Comparison of ENCODE assay signal across 19 cellular contexts in the genomic region with DNA sequence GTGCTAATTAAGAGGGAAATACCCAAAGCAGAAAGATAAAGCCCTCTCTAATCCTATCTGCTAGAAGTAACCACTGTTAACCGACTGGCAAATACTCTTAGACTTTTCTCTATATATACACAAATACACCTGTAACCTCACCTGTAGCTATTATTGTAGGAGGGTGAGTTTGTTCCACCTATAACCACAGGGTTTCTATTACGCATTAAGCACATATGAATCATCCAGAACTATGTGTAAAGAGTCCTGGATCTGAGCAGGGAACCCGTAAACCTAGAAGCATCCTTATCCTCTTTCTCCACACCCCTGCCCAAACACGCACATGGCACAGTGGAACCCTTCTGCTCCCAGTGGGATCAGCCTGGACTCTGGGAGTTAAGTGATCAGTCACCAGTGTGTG. TPM values are rescaled to one million over a fixed set of nuclear protein-coding genes. Genes with fewer than 3 reads are reported as not detected.
DNase-seq lines count a peak whose midpoint lies in the region; ATAC-seq and TF ChIP-seq lines count a peak whose summit lies in the region.
"Had no signal": no experiment of that assay in that cellular context is flagged by ENCODE, and none has a peak within 500 bp of the region (broad histone marks: within the 10 kb centered on the region; RNA-seq: fewer than 3 reads in every experiment).

No MANE protein-coding gene starts in this region.

- H3K9me3 ChIP-seq in HEK293 (ENCODE audit: control insufficient read depth, insufficient read depth, low read depth, low read length) (no peaks in the 10 kb centered on the region), PC-3 (ENCODE audit: low read length) (no peaks in the 10 kb centered on the region), right atrium auricular region (no peaks in the 10 kb centered on the region)
- H3K9me3 ChIP-seq: A549, BE2C, HAP-1, Peyer's patch had no signal

- H3K36me3 ChIP-seq in HEK293 (ENCODE audit: control insufficient read depth in 2 of 2, insufficient read depth in 1 of 2, low read length in 2 of 2) (no peaks in the 10 kb centered on the region), PC-3 (ENCODE audit: low read depth, low read length) (no peaks in the 10 kb centered on the region), right atrium auricular region (no peaks in the 10 kb centered on the region)
- H3K36me3 ChIP-seq: BE2C, HAP-1, Peyer's patch had no signal

- POLR2A ChIA-PET in HEK293 (lab: Yijun Ruan, JAX), result no interaction called here
- POLR2A ChIA-PET in PC-3 (lab: Charles Lee; ENCODE audit: unreplicated experiment), result no interaction called here

- DNase-seq in PC-3 (peak; percentile 78), epithelial cell of esophagus (ENCODE audit: low read depth) (peak; percentile 78), renal cortical epithelial cell (ENCODE audit: low read depth) (peak; percentile 18), NCI-H526 (lab: John Stamatoyannopoulos, UW) (no peak), DMS153 treated with DMSO at 0.1 percent for 48 hours (lab: John Stamatoyannopoulos, UW; ENCODE audit: unreplicated experiment) (no peak), right atrium auricular region (ENCODE audit: low spot score) (no peak), activated gamma-delta T cell treated with Interleukin-2 at 50 U/mL for 16 hours (no peak)
- DNase-seq: BE2C; DMS79; IMR-90; NCI-H1694 treated with DMSO at 0.1 percent for 48 hours; NCI-H2081 treated with DMSO at 0.1 percent for 48 hours; NK-92 treated with Interleukin-12 subunit alpha and Interleukin-12 subunit beta, amount 100 ng/mL, for 24 hours; Peyer's patch had no signal

- TF ChIP-seq CTCF in HEK293 (tag by site-specific recombination; IDR thresholded peaks at IDR 0.05), result no peak
- no peak for TF ChIP-seq CTCF in PC-3 (conservative IDR thresholded peaks at IDR 0.05; ENCODE audit: low read depth, low read length)
- no peak for TF ChIP-seq CTCF in epithelial cell of esophagus (IDR thresholded peaks at IDR 0.05; ENCODE audit: insufficient read depth, low read depth, low read length, missing control alignments)
- no peak for TF ChIP-seq CTCF in right atrium auricular region (IDR thresholded peaks at IDR 0.05)

- peak overlapping the region; percentile 34; the same call in 1 of the 2 replicates for H3K4me2 ChIP-seq in PC-3 (ENCODE audit: low read length)
- H3K4me2 ChIP-seq: A549, GM23338 had no signal

- no peaks in the 10 kb centered on the region for H4K20me1 ChIP-seq in PC-3 (ENCODE audit: low read length)

- BruUV-seq in PC-3 (replicated peaks; lab: Mats Ljungman, UMichigan), result no TSS peak

- no peak overlapping the region for H3K9ac ChIP-seq in PC-3 (ENCODE audit: low read length)

- intact Hi-C loops in PC-3 (cut with micrococcal nuclease), result no loop called here

- H3K27me3 ChIP-seq in PC-3 (ENCODE audit: low read length) (no peaks in the 10 kb centered on the region), right atrium auricular region (no peaks in the 10 kb centered on the region)
- H3K27me3 ChIP-seq: BE2C, Peyer's patch had no signal

- peak; percentile 92 for ATAC-seq in PC-3
- ATAC-seq: GM23338, Right ventricle myocardium inferior had no signal

- H3K27ac ChIP-seq in HEK293 (ENCODE audit: extremely low read depth, low read depth, low read length) (no peak overlapping the region), PC-3 (ENCODE audit: low read length) (peak overlapping the region; percentile 65), right atrium auricular region (no peak overlapping the region)
- H3K27ac ChIP-seq: A549, Peyer's patch had no signal

- CTCF ChIA-PET in HEK293 (lab: Yijun Ruan, JAX) (no interaction called here), PC-3 (lab: Charles Lee) (interaction anchor here (0.6 kb wide), 1 partner anchor 405 kb away, joined by 5 read pairs; no protein-coding TSS in a partner anchor)

- no peaks in the 10 kb centered on the region for H3K9me2 ChIP-seq in PC-3 (replicated peaks; ENCODE audit: low read length)

- H3F3A ChIP-seq in PC-3 (ENCODE audit: low read length, unreplicated experiment), result no peaks in the 10 kb centered on the region

- H2AFZ ChIP-seq in PC-3 (ENCODE audit: low read length), result no peak overlapping the region
- H2AFZ ChIP-seq: GM23338 had no signal

- H3K4me3 ChIP-seq in HEK293 (ENCODE audit: low read depth, low read length) (no peak overlapping the region), PC-3 (ENCODE audit: low read length) (no peak overlapping the region), epithelial cell of esophagus (ENCODE audit: low read length) (no peak overlapping the region), right atrium auricular region (no peak overlapping the region)
- H3K4me3 ChIP-seq: A549, GM23338, HAP-1, Peyer's patch had no signal

- H3K79me2 ChIP-seq in PC-3 (ENCODE audit: low read length), result no peaks in the 10 kb centered on the region

- no peaks in the 10 kb centered on the region for H3K4me1 ChIP-seq in HEK293 (ENCODE audit: control insufficient read depth, insufficient read depth, low read length)
- peaks cover 16% of the 10 kb centered on the region for H3K4me1 ChIP-seq in PC-3 (ENCODE audit: insufficient read depth, low read length)
- H3K4me1 ChIP-seq in right atrium auricular region, result no peaks in the 10 kb centered on the region
- H3K4me1 ChIP-seq: A549, BE2C, HAP-1, Peyer's patch had no signal

TF ChIP-seq in HEK293, 187 proteins besides CTCF, POLR2A, EP300 and RAD21:
- 0 out of 2 replicates have a peak, but pooled peaks have one; percentile 32 for TF ChIP-seq SCRT2 (tag by site-specific recombination; IDR thresholded peaks at IDR 0.05)
- TF ChIP-seq ZNF350 (tag by site-specific recombination; IDR thresholded peaks at IDR 0.05), result no peak
- no peak for TF ChIP-seq ZBTB11 (tag by site-specific recombination; conservative IDR thresholded peaks at IDR 0.05; ENCODE audit: low read depth)
- TF ChIP-seq ZNF18 (tag by site-specific recombination; IDR thresholded peaks at IDR 0.05), result no peak
- TF ChIP-seq, protein P1, sequence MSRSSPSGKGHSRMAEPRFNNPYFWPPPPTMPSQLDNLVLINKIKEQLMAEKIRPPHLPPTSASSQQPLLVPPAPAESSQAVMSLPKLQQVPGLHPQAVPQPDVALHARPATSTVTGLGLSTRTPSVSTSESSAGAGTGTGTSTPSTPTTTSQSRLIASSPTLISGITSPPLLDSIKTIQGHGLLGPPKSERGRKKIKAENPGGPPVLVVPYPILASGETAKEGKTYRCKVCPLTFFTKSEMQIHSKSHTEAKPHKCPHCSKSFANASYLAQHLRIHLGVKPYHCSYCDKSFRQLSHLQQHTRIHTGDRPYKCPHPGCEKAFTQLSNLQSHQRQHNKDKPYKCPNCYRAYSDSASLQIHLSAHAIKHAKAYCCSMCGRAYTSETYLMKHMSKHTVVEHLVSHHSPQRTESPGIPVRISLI (tag by site-specific recombination; IDR thresholded peaks at IDR 0.05), result no peak
- TF ChIP-seq ZSCAN4 (tag by site-specific recombination; IDR thresholded peaks at IDR 0.05), result no peak
- no peak for TF ChIP-seq ZNF416 (tag by site-specific recombination; IDR thresholded peaks at IDR 0.05)

RNA-seq across cellular contexts. Expression of gene TLN2, which starts 52.4 kb away (rescaled TPM):
- total RNA-seq in PC-3 (2014; rRNA removed), result 5.1 and 5.7 TPM in 2 replicates
- total RNA-seq in renal cortical epithelial cell, result 10.4 and 36.8 TPM in 2 replicates
- 10 to 100 TPM; 19.6 to 31.0 TPM for total RNA-seq in right atrium auricular region

Comparison
In these comparisons a context has a peak if more than half of its experiments do, and no peak if none do; other contexts are left out.
1. DNase-seq: peak in PC-3 (single experiment), epithelial cell of esophagus (single experiment) and renal cortical epithelial cell (single experiment); none in NCI-H526 (0 of 2), DMS153 treated with DMSO at 0.1 percent for 48 hours (single experiment), right atrium auricular region (single experiment) and activated gamma-delta T cell treated with Interleukin-2 at 50 U/mL for 16 hours (single experiment).